ENCODE assay signal across 2 cellular contexts in genomic region chr6:16355238-16355637, GRCh38.
TF ChIP-seq lines count a peak whose summit lies in the region.

No MANE protein-coding gene starts in this region.

TF ChIP-seq in SK-N-SH, 30 proteins besides CTCF, POLR2A, EP300 and RAD21 (continued from another document):
- TF ChIP-seq ZBTB33 (IDR thresholded peaks at IDR 0.05; ENCODE audit: borderline replicate concordance, low read depth): no peak

TF ChIP-seq in SK-N-SH treated with all-trans-retinoic acid at 6 μM for 48 hours, 23 proteins besides CTCF, POLR2A, EP300 and RAD21 (continued from another document):
- TF ChIP-seq, protein P1, sequence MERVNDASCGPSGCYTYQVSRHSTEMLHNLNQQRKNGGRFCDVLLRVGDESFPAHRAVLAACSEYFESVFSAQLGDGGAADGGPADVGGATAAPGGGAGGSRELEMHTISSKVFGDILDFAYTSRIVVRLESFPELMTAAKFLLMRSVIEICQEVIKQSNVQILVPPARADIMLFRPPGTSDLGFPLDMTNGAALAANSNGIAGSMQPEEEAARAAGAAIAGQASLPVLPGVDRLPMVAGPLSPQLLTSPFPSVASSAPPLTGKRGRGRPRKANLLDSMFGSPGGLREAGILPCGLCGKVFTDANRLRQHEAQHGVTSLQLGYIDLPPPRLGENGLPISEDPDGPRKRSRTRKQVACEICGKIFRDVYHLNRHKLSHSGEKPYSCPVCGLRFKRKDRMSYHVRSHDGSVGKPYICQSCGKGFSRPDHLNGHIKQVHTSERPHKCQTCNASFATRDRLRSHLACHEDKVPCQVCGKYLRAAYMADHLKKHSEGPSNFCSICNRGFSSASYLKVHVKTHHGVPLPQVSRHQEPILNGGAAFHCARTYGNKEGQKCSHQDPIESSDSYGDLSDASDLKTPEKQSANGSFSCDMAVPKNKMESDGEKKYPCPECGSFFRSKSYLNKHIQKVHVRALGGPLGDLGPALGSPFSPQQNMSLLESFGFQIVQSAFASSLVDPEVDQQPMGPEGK (CRISPR knock-in tag; IDR thresholded peaks at IDR 0.05; ENCODE audit: borderline replicate concordance): no peak
- TF ChIP-seq TCF4 (CRISPR knock-in tag; IDR thresholded peaks at IDR 0.05; ENCODE audit: borderline replicate concordance): no peak
- no peak for TF ChIP-seq ZNF565 (CRISPR knock-in tag; conservative IDR thresholded peaks at IDR 0.05; ENCODE audit: low read depth)
- no peak for TF ChIP-seq CSRNP3 (CRISPR knock-in tag; IDR thresholded peaks at IDR 0.05)
- TF ChIP-seq BACH2 (CRISPR knock-in tag; IDR thresholded peaks at IDR 0.05; ENCODE audit: borderline replicate concordance): no peak
- TF ChIP-seq ISL1 (CRISPR knock-in tag; IDR thresholded peaks at IDR 0.05): no peak
- no peak for TF ChIP-seq ZC3H10 (CRISPR knock-in tag; IDR thresholded peaks at IDR 0.05)
- TF ChIP-seq SNAI2 (CRISPR knock-in tag; IDR thresholded peaks at IDR 0.05): no peak
- no peak for TF ChIP-seq RARB (CRISPR knock-in tag; IDR thresholded peaks at IDR 0.05)
- TF ChIP-seq PPARA (CRISPR knock-in tag; IDR thresholded peaks at IDR 0.05; ENCODE audit: borderline replicate concordance): no peak
- TF ChIP-seq ZNF70 (CRISPR knock-in tag; IDR thresholded peaks at IDR 0.05): no peak
- TF ChIP-seq, protein P2, sequence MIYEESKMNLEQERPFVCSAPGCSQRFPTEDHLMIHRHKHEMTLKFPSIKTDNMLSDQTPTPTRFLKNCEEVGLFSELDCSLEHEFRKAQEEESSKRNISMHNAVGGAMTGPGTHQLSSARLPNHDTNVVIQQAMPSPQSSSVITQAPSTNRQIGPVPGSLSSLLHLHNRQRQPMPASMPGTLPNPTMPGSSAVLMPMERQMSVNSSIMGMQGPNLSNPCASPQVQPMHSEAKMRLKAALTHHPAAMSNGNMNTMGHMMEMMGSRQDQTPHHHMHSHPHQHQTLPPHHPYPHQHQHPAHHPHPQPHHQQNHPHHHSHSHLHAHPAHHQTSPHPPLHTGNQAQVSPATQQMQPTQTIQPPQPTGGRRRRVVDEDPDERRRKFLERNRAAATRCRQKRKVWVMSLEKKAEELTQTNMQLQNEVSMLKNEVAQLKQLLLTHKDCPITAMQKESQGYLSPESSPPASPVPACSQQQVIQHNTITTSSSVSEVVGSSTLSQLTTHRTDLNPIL (CRISPR knock-in tag; IDR thresholded peaks at IDR 0.05; ENCODE audit: low read depth): no peak
- TF ChIP-seq ZFP3 (CRISPR knock-in tag; IDR thresholded peaks at IDR 0.05): no peak
- no peak for TF ChIP-seq TSHZ2 (CRISPR knock-in tag; IDR thresholded peaks at IDR 0.05)
- no peak for TF ChIP-seq ZFP30 (CRISPR knock-in tag; IDR thresholded peaks at IDR 0.05)
- TF ChIP-seq, protein P3, sequence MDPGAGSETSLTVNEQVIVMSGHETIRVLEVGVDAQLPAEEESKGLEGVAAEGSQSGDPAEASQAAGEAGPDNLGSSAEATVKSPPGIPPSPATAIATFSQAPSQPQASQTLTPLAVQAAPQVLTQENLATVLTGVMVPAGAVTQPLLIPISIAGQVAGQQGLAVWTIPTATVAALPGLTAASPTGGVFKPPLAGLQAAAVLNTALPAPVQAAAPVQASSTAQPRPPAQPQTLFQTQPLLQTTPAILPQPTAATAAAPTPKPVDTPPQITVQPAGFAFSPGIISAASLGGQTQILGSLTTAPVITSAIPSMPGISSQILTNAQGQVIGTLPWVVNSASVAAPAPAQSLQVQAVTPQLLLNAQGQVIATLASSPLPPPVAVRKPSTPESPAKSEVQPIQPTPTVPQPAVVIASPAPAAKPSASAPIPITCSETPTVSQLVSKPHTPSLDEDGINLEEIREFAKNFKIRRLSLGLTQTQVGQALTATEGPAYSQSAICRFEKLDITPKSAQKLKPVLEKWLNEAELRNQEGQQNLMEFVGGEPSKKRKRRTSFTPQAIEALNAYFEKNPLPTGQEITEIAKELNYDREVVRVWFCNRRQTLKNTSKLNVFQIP (CRISPR knock-in tag; IDR thresholded peaks at IDR 0.05; ENCODE audit: borderline replicate concordance, low read depth): no peak
